Comparison of ENCODE assay signal across 2 cellular contexts in genomic region chr15:78564743-78565096, GRCh38.
TF ChIP-seq lines count a peak whose summit lies in the region.

No MANE protein-coding gene starts in this region.

TF ChIP-seq in HepG2, 621 proteins besides CTCF, POLR2A, EP300 and RAD21:
- no peak for TF ChIP-seq NFRKB (IDR thresholded peaks at IDR 0.05)
- no peak for TF ChIP-seq ZMAT3 (CRISPR knock-in tag; conservative IDR thresholded peaks at IDR 0.05)
- TF ChIP-seq NR2F1 (CRISPR knock-in tag; IDR thresholded peaks at IDR 0.05) = no peak
- TF ChIP-seq, protein P1, sequence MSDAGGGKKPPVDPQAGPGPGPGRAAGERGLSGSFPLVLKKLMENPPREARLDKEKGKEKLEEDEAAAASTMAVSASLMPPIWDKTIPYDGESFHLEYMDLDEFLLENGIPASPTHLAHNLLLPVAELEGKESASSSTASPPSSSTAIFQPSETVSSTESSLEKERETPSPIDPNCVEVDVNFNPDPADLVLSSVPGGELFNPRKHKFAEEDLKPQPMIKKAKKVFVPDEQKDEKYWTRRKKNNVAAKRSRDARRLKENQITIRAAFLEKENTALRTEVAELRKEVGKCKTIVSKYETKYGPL (CRISPR knock-in tag; IDR thresholded peaks at IDR 0.05) = no peak
- TF ChIP-seq SMAD3 (CRISPR knock-in tag; IDR thresholded peaks at IDR 0.05) = no peak
- TF ChIP-seq TIGD3 (CRISPR knock-in tag; IDR thresholded peaks at IDR 0.05; ENCODE audit: borderline replicate concordance) = no peak
- no peak for TF ChIP-seq ZNF20 (CRISPR knock-in tag; IDR thresholded peaks at IDR 0.05)
- TF ChIP-seq ZNF503 (CRISPR knock-in tag; IDR thresholded peaks at IDR 0.05) = no peak
- no peak for TF ChIP-seq ZBTB10 (CRISPR knock-in tag; IDR thresholded peaks at IDR 0.05; ENCODE audit: borderline replicate concordance)
- TF ChIP-seq HDAC1 (CRISPR knock-in tag; IDR thresholded peaks at IDR 0.05) = no peak
- no peak for TF ChIP-seq RCOR2 (CRISPR knock-in tag; IDR thresholded peaks at IDR 0.05)
- TF ChIP-seq PRDM15 (CRISPR knock-in tag; IDR thresholded peaks at IDR 0.05) = no peak
- TF ChIP-seq ZNF17 (CRISPR knock-in tag; IDR thresholded peaks at IDR 0.05) = no peak
- no peak for TF ChIP-seq KLF12 (CRISPR knock-in tag; IDR thresholded peaks at IDR 0.05; ENCODE audit: borderline replicate concordance)

TF ChIP-seq in GM12891, 5 proteins besides CTCF, POLR2A, EP300 and RAD21:
- no peak for TF ChIP-seq TAF1 (IDR thresholded peaks at IDR 0.05; ENCODE audit: low read depth, low read length)
- no peak for TF ChIP-seq SPI1 (IDR thresholded peaks at IDR 0.05; ENCODE audit: low read depth, low read length)
- no peak for TF ChIP-seq POLR2AphosphoS5 (IDR thresholded peaks at IDR 0.05; ENCODE audit: low read depth, low read length)
- TF ChIP-seq PAX5 (IDR thresholded peaks at IDR 0.05; ENCODE audit: insufficient read depth, low read length, severe bottlenecking) = no peak
- no peak for TF ChIP-seq POU2F2 (IDR thresholded peaks at IDR 0.05; ENCODE audit: low read depth, low read length)
